ENCODE assay signal across 1 cellular context in genomic region chr15:68421798-68422402, GRCh38.
TF ChIP-seq lines count a peak whose summit lies in the region.

No MANE protein-coding gene starts in this region.

TF ChIP-seq in GM23338, 12 proteins besides CTCF, POLR2A, EP300 and RAD21 (continued from another document):
- no peak for TF ChIP-seq ETS1 (IDR thresholded peaks at IDR 0.05)
- no peak for TF ChIP-seq POLR2AphosphoS5 (IDR thresholded peaks at IDR 0.05; ENCODE audit: low read depth)
- no peak for TF ChIP-seq REST (IDR thresholded peaks at IDR 0.05; ENCODE audit: unreplicated experiment)
- no peak for TF ChIP-seq CREB1 (CRISPR knock-in tag; IDR thresholded peaks at IDR 0.05; ENCODE audit: low read depth)
- TF ChIP-seq ZNF331 (CRISPR knock-in tag; IDR thresholded peaks at IDR 0.05; ENCODE audit: low read depth), result no peak
